23 cellular contexts compared by ENCODE assay signal in genomic region chrX:32749075-32749474, GRCh38.
"Had no signal": no experiment of that assay in that cellular context is flagged by ENCODE, and none has a peak within 500 bp of the region (broad histone marks: within the 10 kb centered on the region; RNA-seq: fewer than 3 reads in every experiment).

No MANE protein-coding gene starts in this region.

- H3K9me3 Mint-ChIP-seq: activated T-cell treated with anti-CD3 and anti-CD28 coated beads, Interleukin-2, amount 50 U/mL, for 4 hours; nephron had no signal

- H3K4me3 Mint-ChIP-seq: activated CD8-positive, alpha-beta T cell treated with anti-CD3 and anti-CD28 coated beads for 36 hours; activated T-cell treated with anti-CD3 and anti-CD28 coated beads, Interleukin-2, amount 50 U/mL, for 4 hours; effector memory CD8-positive, alpha-beta T cell; nephron; T-helper 17 cell; WTC11 had no signal

- H3K27me3 Mint-ChIP-seq: activated CD8-positive, alpha-beta T cell treated with anti-CD3 and anti-CD28 coated beads for 36 hours; effector memory CD8-positive, alpha-beta T cell; T-helper 17 cell had no signal

- H3K4me3 ChIP-seq: body of pancreas, hepatocyte, skin epidermis, tibial artery had no signal

- DNase-seq: activated CD4-positive, alpha-beta T cell treated with anti-CD3 and anti-CD28 coated beads for 4 hours; activated CD8-positive, alpha-beta T cell treated with anti-CD3 and anti-CD28 coated beads for 36 hours; activated gamma-delta T cell; activated T-cell treated with anti-CD3 and anti-CD28 coated beads, Interleukin-2, amount 50 U/mL, for 4 hours; amniotic stem cell; body of pancreas; dermis blood vessel endothelial cell; effector memory CD8-positive, alpha-beta T cell; erythroblast; left ventricle myocardium superior; mesenchymal stem cell; nucleus accumbens; posterior cingulate gyrus; stimulated activated CD4-positive, alpha-beta T cell treated with anti-CD3 and anti-CD28 coated beads, Interleukin-15, amount 100 ng/mL, for 24 hours; stimulated activated CD4-positive, alpha-beta T cell treated with anti-CD3 and anti-CD28 coated beads, Interleukin-4, amount 100 ng/mL, for 1 hour; stimulated activated naive CD4-positive, alpha-beta T cell; T-helper 17 cell; tibial artery had no signal

- H3K36me3 Mint-ChIP-seq: activated naive CD4-positive, alpha-beta T cell treated with anti-CD3 and anti-CD28 coated beads, Interleukin-2, amount 50 U/mL, for 72 hours had no signal

- H3K27ac Mint-ChIP-seq: activated CD8-positive, alpha-beta T cell treated with anti-CD3 and anti-CD28 coated beads for 36 hours; activated naive CD4-positive, alpha-beta T cell treated with anti-CD3 and anti-CD28 coated beads, Interleukin-2, amount 50 U/mL, for 72 hours; effector memory CD8-positive, alpha-beta T cell; nephron; T-helper 17 cell; WTC11 had no signal

- H3K4me1 Mint-ChIP-seq: T-helper 17 cell, WTC11 had no signal

- ATAC-seq: activated CD8-positive, alpha-beta T cell treated with anti-CD3 and anti-CD28 coated beads for 36 hours; activated naive CD4-positive, alpha-beta T cell treated with anti-CD3 and anti-CD28 coated beads, Interleukin-2, amount 50 U/mL, for 72 hours; activated T-cell treated with anti-CD3 and anti-CD28 coated beads, Interleukin-2, amount 50 U/mL, for 4 hours; body of pancreas; effector memory CD8-positive, alpha-beta T cell; left ventricle myocardium superior; T-helper 17 cell; WTC11 had no signal
